Comparison of ENCODE assay signal across 1 cellular context in genomic region chr1:106194206-106194605, GRCh38.
TF ChIP-seq lines count a peak whose summit lies in the region.

No MANE protein-coding gene starts in this region.

TF ChIP-seq in GM23338, 12 proteins besides CTCF, POLR2A, EP300 and RAD21 (continued from another document):
- no peak for TF ChIP-seq ZNF462 (CRISPR knock-in tag; IDR thresholded peaks at IDR 0.05)
- TF ChIP-seq JUNB (IDR thresholded peaks at IDR 0.05; ENCODE audit: unreplicated experiment): no peak
- TF ChIP-seq ETS1 (IDR thresholded peaks at IDR 0.05): no peak
- no peak for TF ChIP-seq REST (IDR thresholded peaks at IDR 0.05; ENCODE audit: unreplicated experiment)
- TF ChIP-seq STAT1 (IDR thresholded peaks at IDR 0.05; ENCODE audit: unreplicated experiment): no peak
